ENCODE assay signal across 11 cellular contexts in the genomic region with DNA sequence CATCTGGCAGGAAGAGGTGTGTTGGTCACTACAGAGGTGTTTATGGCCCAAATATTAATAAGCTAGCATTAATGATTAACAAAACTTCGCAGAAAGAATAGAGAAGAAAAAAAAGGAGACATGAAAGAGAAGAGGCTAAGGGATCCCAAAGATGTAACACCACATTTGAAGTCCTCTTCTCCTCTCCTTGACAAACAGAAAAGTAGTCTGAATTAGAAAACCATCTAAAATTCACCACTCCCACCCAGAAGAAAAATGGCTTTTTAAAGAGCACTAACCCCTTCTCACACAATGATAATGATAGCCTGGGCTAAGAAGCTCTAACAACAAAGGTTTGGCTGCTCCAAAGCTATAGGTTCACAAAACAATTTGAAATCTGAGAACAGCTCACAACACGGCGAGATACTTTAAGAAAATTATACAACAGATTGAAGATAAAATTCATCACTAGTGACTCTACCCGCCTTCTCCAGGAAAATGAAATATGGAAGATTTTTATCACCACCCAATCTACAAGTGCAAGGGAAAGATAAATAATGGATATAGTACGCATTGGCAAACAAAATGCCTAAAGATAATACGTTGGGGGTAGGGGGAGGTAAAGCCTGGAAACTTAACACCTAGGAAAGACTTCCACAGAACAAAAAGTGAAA. TPM values are rescaled to one million over a fixed set of nuclear protein-coding genes. Genes with fewer than 3 reads are reported as not detected.
DNase-seq lines count a peak whose midpoint lies in the region; ATAC-seq and TF ChIP-seq lines count a peak whose summit lies in the region.
"Had no signal": no experiment of that assay in that cellular context is flagged by ENCODE, and none has a peak within 500 bp of the region (broad histone marks: within the 10 kb centered on the region; RNA-seq: fewer than 3 reads in every experiment).

No MANE protein-coding gene starts in this region.

- no peaks in the 10 kb centered on the region for H3K36me3 ChIP-seq in left ventricle myocardium inferior
- H3K36me3 ChIP-seq in right atrium auricular region = no peaks in the 10 kb centered on the region
- H3K36me3 ChIP-seq in WERI-Rb-1 = no peaks in the 10 kb centered on the region
- H3K36me3 ChIP-seq: neutrophil had no signal

- H3K4me1 Mint-ChIP-seq in T-cell = peaks cover 80 to 94% (median 84%) of the 10 kb centered on the region in 3 donors
- peaks cover 48% of the 10 kb centered on the region for H3K4me1 Mint-ChIP-seq in type B pancreatic cell (ENCODE audit: unreplicated experiment)

- H3K27me3 ChIP-seq in left ventricle myocardium inferior (ENCODE audit: low read depth) (no peaks in the 10 kb centered on the region), right atrium auricular region (no peaks in the 10 kb centered on the region), WERI-Rb-1 (ENCODE audit: insufficient read depth, low read depth, severe bottlenecking) (no peaks in the 10 kb centered on the region)
- H3K27me3 ChIP-seq: neutrophil had no signal

- H3K27me3 Mint-ChIP-seq in T-cell (no peaks in the 10 kb centered on the region), type B pancreatic cell (no peaks in the 10 kb centered on the region)

- H3K4me1 ChIP-seq in left ventricle myocardium inferior = peaks cover 98% of the 10 kb centered on the region
- H3K4me1 ChIP-seq in right atrium auricular region = peaks cover 0 to 77% of the 10 kb centered on the region in 2 donors

- no peaks in the 10 kb centered on the region for H3K9me3 Mint-ChIP-seq in T-cell
- no peaks in the 10 kb centered on the region for H3K9me3 Mint-ChIP-seq in type B pancreatic cell

- peaks cover 17% of the 10 kb centered on the region for H3K36me3 Mint-ChIP-seq in T-cell
- H3K36me3 Mint-ChIP-seq in type B pancreatic cell = peaks cover 8% of the 10 kb centered on the region

- H3K4me3 Mint-ChIP-seq in T-cell (peak overlapping the region; percentile 28 to 71 (median 45)), type B pancreatic cell (peak overlapping the region; percentile 65)

- H3K9me3 ChIP-seq in left ventricle myocardium inferior (replicated peaks) (no peaks in the 10 kb centered on the region), right atrium auricular region (no peaks in the 10 kb centered on the region), iPS-18c (ENCODE audit: control insufficient read depth, insufficient read depth, low read length) (no peaks in the 10 kb centered on the region), WERI-Rb-1 (ENCODE audit: severe bottlenecking) (no peaks in the 10 kb centered on the region)
- H3K9me3 ChIP-seq: neutrophil had no signal

- intact Hi-C loops in left ventricle myocardium inferior (cut with micrococcal nuclease) = no loop called here

- DNase-seq in left ventricle myocardium inferior (no peak), right atrium auricular region (ENCODE audit: low spot score) (no peak), T-cell (no peak), type B pancreatic cell (ENCODE audit: extremely low spot score, unreplicated experiment) (no peak), cerebellum (ENCODE audit: low spot score) (no peak), WERI-Rb-1 (no peak)
- DNase-seq in stimulated activated CD4-positive, alpha-beta T cell treated with anti-CD3 and anti-CD28 coated beads, Interleukin-2, amount 100 ng/mL, for 24 hours = no peak
- DNase-seq: NCI-H1694, Right ventricle myocardium superior had no signal

- ATAC-seq in T-cell (replicated peaks in 1 of 4) = no peak

- POLR2A ChIA-PET in T-cell (lab: Charles Lee) = no interaction called here

- H3K27ac ChIP-seq in left ventricle myocardium inferior (replicated peaks) = peak overlapping the region; percentile 15
- no peak overlapping the region for H3K27ac ChIP-seq in right atrium auricular region
- H3K27ac ChIP-seq in WERI-Rb-1 = no peak overlapping the region
- H3K27ac ChIP-seq: neutrophil had no signal

- CTCF ChIA-PET in T-cell (lab: Charles Lee) = no interaction called here

- TF ChIP-seq CTCF in left ventricle myocardium inferior (IDR thresholded peaks at IDR 0.05; ENCODE audit: borderline replicate concordance) (no peak), right atrium auricular region (IDR thresholded peaks at IDR 0.05) (no peak), type B pancreatic cell (conservative IDR thresholded peaks at IDR 0.05) (no peak), WERI-Rb-1 (IDR thresholded peaks at IDR 0.05; ENCODE audit: low read depth, low read length) (no peak)

- H3K27ac Mint-ChIP-seq in T-cell (peak overlapping the region; percentile 39 to 75), type B pancreatic cell (peak overlapping the region; percentile 62)

- H3K4me3 ChIP-seq in left ventricle myocardium inferior (no peak overlapping the region), right atrium auricular region (no peak overlapping the region), iPS-18c (ENCODE audit: insufficient read depth, low read depth, low read length) (peak overlapping the region; percentile 2; the same call in 1 of the 2 replicates), WERI-Rb-1 (ENCODE audit: low read depth, low read length) (no peak overlapping the region)

RNA-seq across cellular contexts. Expression of gene ITGB1, which starts 7.4 kb away (rescaled TPM):
- total RNA-seq in left ventricle myocardium inferior (542 TPM), right atrium auricular region (1,000 to 10,000 TPM in 1 of 2 donors, 100 to 1,000 TPM in 1; 454 to 1,054 TPM), T-cell (100 to 1,000 TPM; 140 to 269 (median 177) TPM), type B pancreatic cell (ENCODE audit: low replicate concordance) (224 and 240 TPM in 2 replicates), cerebellum (82.6 TPM)
